8 cellular contexts compared by ENCODE assay signal in genomic region chr6:6942826-6943225, GRCh38.
DNase-seq lines count a peak whose midpoint lies in the region; ATAC-seq lines count a peak whose summit lies in the region.

No MANE protein-coding gene starts in this region.

- CTCF ChIA-PET in activated CD4-positive, alpha-beta T cell treated with anti-CD3 and anti-CD28 coated beads, Interleukin-2, amount 10 ng/mL, durations not matched to agents 7 days and 5 days (lab: Charles Lee) = interaction anchor here (0.6 to 1.1 kb wide), 2 partner anchors 24 to 171 kb away, joined by 3 to 5 read pairs; no protein-coding TSS in a partner anchor
- CTCF ChIA-PET in activated CD4-positive, alpha-beta memory T cell treated with anti-CD3 and anti-CD28 coated beads for 36 hours (lab: Charles Lee) = no interaction called here
- CTCF ChIA-PET in CD8-positive, alpha-beta memory T cell (lab: Charles Lee) = no interaction called here

- POLR2A ChIA-PET in activated CD4-positive, alpha-beta T cell treated with anti-CD3 and anti-CD28 coated beads, Interleukin-2, amount 10 ng/mL, durations not matched to agents 7 days and 5 days (lab: Charles Lee) = interaction anchor here (0.6 kb wide), 1 partner anchor 41 kb away, joined by 3 read pairs; no protein-coding TSS in a partner anchor
- POLR2A ChIA-PET in activated CD4-positive, alpha-beta memory T cell treated with anti-CD3 and anti-CD28 coated beads for 36 hours (lab: Charles Lee) = interaction anchor here (0.9 kb wide), 1 partner anchor 305 kb away, joined by 3 read pairs; no protein-coding TSS in a partner anchor
- POLR2A ChIA-PET in CD8-positive, alpha-beta memory T cell (lab: Charles Lee) = no interaction called here

- no peak overlapping the region for H3K4me3 ChIP-seq in CD8-positive, alpha-beta memory T cell (ENCODE audit: low read length)

- no peak overlapping the region for H3K27ac ChIP-seq in CD8-positive, alpha-beta memory T cell (ENCODE audit: low read depth, low read length)

- no peak for DNase-seq in activated CD4-positive, alpha-beta T cell treated with anti-CD3 and anti-CD28 coated beads, Interleukin-2, amount 10 ng/mL, durations not matched to agents 7 days and 5 days
- no peak for DNase-seq in activated CD4-positive, alpha-beta T cell treated with anti-CD3 and anti-CD28 coated beads for 4 hours
- DNase-seq in SIG-M5 treated with dmso at 0.1 percent for 504 hours (lab: John Stamatoyannopoulos, UW; ENCODE audit: unreplicated experiment) (peak; percentile 87), immature natural killer cell (peak in 2 of 3 donors; percentile 1 to 6)
- no peak for DNase-seq in activated CD4-positive, alpha-beta memory T cell treated with anti-CD3 and anti-CD28 coated beads for 36 hours
- DNase-seq in CD8-positive, alpha-beta memory T cell = no peak

- H3K9me3 ChIP-seq in CD8-positive, alpha-beta memory T cell (ENCODE audit: low read length) = no peaks in the 10 kb centered on the region

- H3K9me3 Mint-ChIP-seq in activated CD4-positive, alpha-beta T cell treated with anti-CD3 and anti-CD28 coated beads, Interleukin-2, amount 10 ng/mL, durations not matched to agents 7 days and 5 days = no peaks in the 10 kb centered on the region
- no peaks in the 10 kb centered on the region for H3K9me3 Mint-ChIP-seq in immature natural killer cell
- no peaks in the 10 kb centered on the region for H3K9me3 Mint-ChIP-seq in activated CD4-positive, alpha-beta memory T cell treated with anti-CD3 and anti-CD28 coated beads for 36 hours
- H3K9me3 Mint-ChIP-seq in CD8-positive, alpha-beta memory T cell = no peaks in the 10 kb centered on the region

- H3K27me3 Mint-ChIP-seq in activated CD4-positive, alpha-beta T cell treated with anti-CD3 and anti-CD28 coated beads, Interleukin-2, amount 10 ng/mL, durations not matched to agents 7 days and 5 days = peaks cover 3% of the 10 kb centered on the region
- peaks cover 0 to 3% (median 2%) of the 10 kb centered on the region in 3 donors for H3K27me3 Mint-ChIP-seq in immature natural killer cell (ENCODE audit: low read depth in 3 of 3)
- no peaks in the 10 kb centered on the region for H3K27me3 Mint-ChIP-seq in activated CD4-positive, alpha-beta memory T cell treated with anti-CD3 and anti-CD28 coated beads for 36 hours
- no peaks in the 10 kb centered on the region for H3K27me3 Mint-ChIP-seq in CD8-positive, alpha-beta memory T cell

- ATAC-seq in HG03442 (IDR thresholded peaks at IDR 0.05; ENCODE audit: unreplicated experiment) (peak; percentile 94), HG02588 (IDR thresholded peaks at IDR 0.05; ENCODE audit: unreplicated experiment) (no peak)

- H3K36me3 ChIP-seq in CD8-positive, alpha-beta memory T cell (ENCODE audit: insufficient read depth, low read length) = no peaks in the 10 kb centered on the region

- H3K4me3 Mint-ChIP-seq in activated CD4-positive, alpha-beta T cell treated with anti-CD3 and anti-CD28 coated beads, Interleukin-2, amount 10 ng/mL, durations not matched to agents 7 days and 5 days = no peak overlapping the region
- H3K4me3 Mint-ChIP-seq in immature natural killer cell = peak overlapping the region in 1 of 5 donors; percentile 17
- H3K4me3 Mint-ChIP-seq in activated CD4-positive, alpha-beta memory T cell treated with anti-CD3 and anti-CD28 coated beads for 36 hours = no peak overlapping the region
- H3K4me3 Mint-ChIP-seq in CD8-positive, alpha-beta memory T cell = peak overlapping the region in 1 of 7 donors; percentile 50

- peak overlapping the region; percentile 11 for H3K27ac Mint-ChIP-seq in activated CD4-positive, alpha-beta T cell treated with anti-CD3 and anti-CD28 coated beads, Interleukin-2, amount 10 ng/mL, durations not matched to agents 7 days and 5 days
- no peak overlapping the region for H3K27ac Mint-ChIP-seq in immature natural killer cell
- no peak overlapping the region for H3K27ac Mint-ChIP-seq in activated CD4-positive, alpha-beta memory T cell treated with anti-CD3 and anti-CD28 coated beads for 36 hours
- H3K27ac Mint-ChIP-seq in CD8-positive, alpha-beta memory T cell = no peak overlapping the region

- no peaks in the 10 kb centered on the region for H3K27me3 ChIP-seq in CD8-positive, alpha-beta memory T cell (ENCODE audit: insufficient read depth, low read length, poor library complexity, severe bottlenecking)

- peaks cover 11% of the 10 kb centered on the region for H3K4me1 Mint-ChIP-seq in activated CD4-positive, alpha-beta T cell treated with anti-CD3 and anti-CD28 coated beads, Interleukin-2, amount 10 ng/mL, durations not matched to agents 7 days and 5 days
- H3K4me1 Mint-ChIP-seq in immature natural killer cell = peaks cover 6 to 13% of the 10 kb centered on the region in 2 donors
- peaks cover 4% of the 10 kb centered on the region for H3K4me1 Mint-ChIP-seq in activated CD4-positive, alpha-beta memory T cell treated with anti-CD3 and anti-CD28 coated beads for 36 hours (ENCODE audit: low read depth)
- peaks cover 3 to 6% (median 4%) of the 10 kb centered on the region in 3 donors for H3K4me1 Mint-ChIP-seq in CD8-positive, alpha-beta memory T cell

- H3K36me3 Mint-ChIP-seq in activated CD4-positive, alpha-beta T cell treated with anti-CD3 and anti-CD28 coated beads, Interleukin-2, amount 10 ng/mL, durations not matched to agents 7 days and 5 days (ENCODE audit: low read depth) = no peaks in the 10 kb centered on the region
- no peaks in the 10 kb centered on the region for H3K36me3 Mint-ChIP-seq in immature natural killer cell
- no peaks in the 10 kb centered on the region for H3K36me3 Mint-ChIP-seq in activated CD4-positive, alpha-beta memory T cell treated with anti-CD3 and anti-CD28 coated beads for 36 hours
- H3K36me3 Mint-ChIP-seq in CD8-positive, alpha-beta memory T cell = no peaks in the 10 kb centered on the region

- no peaks in the 10 kb centered on the region for H3K4me1 ChIP-seq in CD8-positive, alpha-beta memory T cell (ENCODE audit: insufficient read depth, low read length)

- intact Hi-C loops in activated CD4-positive, alpha-beta memory T cell treated with anti-CD3 and anti-CD28 coated beads for 36 hours (cut with micrococcal nuclease) = no loop called here

Comparison
In these comparisons a context has a peak if more than half of its experiments do, and no peak if none do; other contexts are left out.
1. DNase-seq: peak in SIG-M5 treated with dmso at 0.1 percent for 504 hours (single experiment) and immature natural killer cell (2 of 3); none in activated CD4-positive, alpha-beta T cell treated with anti-CD3 and anti-CD28 coated beads, Interleukin-2, amount 10 ng/mL, durations not matched to agents 7 days and 5 days (single experiment), activated CD4-positive, alpha-beta T cell treated with anti-CD3 and anti-CD28 coated beads for 4 hours (0 of 2), activated CD4-positive, alpha-beta memory T cell treated with anti-CD3 and anti-CD28 coated beads for 36 hours (single experiment) and CD8-positive, alpha-beta memory T cell (0 of 5).